Comparison of ENCODE assay signal across 9 cellular contexts in genomic region chr1:84365225-84366221, GRCh38. TPM values are rescaled to one million over a fixed set of nuclear protein-coding genes. Genes with fewer than 3 reads are reported as not detected.
DNase-seq lines count a peak whose midpoint lies in the region; ATAC-seq, FAIRE-seq and TF ChIP-seq lines count a peak whose summit lies in the region.
"Had no signal": no experiment of that assay in that cellular context is flagged by ENCODE, and none has a peak within 500 bp of the region (broad histone marks: within the 10 kb centered on the region; RNA-seq: fewer than 3 reads in every experiment).

No MANE protein-coding gene starts in this region.

- H3K27ac Mint-ChIP-seq in astrocyte (ENCODE audit: unreplicated experiment) (peak overlapping the region; percentile 59), osteocyte (ENCODE audit: unreplicated experiment) (no peak overlapping the region)

- no peak for ATAC-seq in HG02870 (IDR thresholded peaks at IDR 0.05; ENCODE audit: unreplicated experiment)

- H4K20me1 ChIP-seq in astrocyte (ENCODE audit: insufficient read depth, low read length), result no peaks in the 10 kb centered on the region

- H3K4me1 ChIP-seq in astrocyte (ENCODE audit: insufficient read depth, low read length), result peaks cover 14% of the 10 kb centered on the region
- peaks cover 5 to 11% of the 10 kb centered on the region in 2 donors for H3K4me1 ChIP-seq in mucosa of rectum (ENCODE audit: control insufficient read depth in 2 of 2, insufficient read depth in 2 of 2, low read length in 2 of 2)

- H3K36me3 Mint-ChIP-seq in astrocyte (ENCODE audit: low read depth, unreplicated experiment) (peaks cover 4% of the 10 kb centered on the region), osteocyte (ENCODE audit: unreplicated experiment) (no peaks in the 10 kb centered on the region)

- peak overlapping the region; percentile 65 for H3K4me2 ChIP-seq in astrocyte (ENCODE audit: low read length)

- FAIRE-seq in astrocyte (lab: Jason Lieb, UNC), result peak; percentile 86

- no peaks in the 10 kb centered on the region for H3K79me2 ChIP-seq in astrocyte (ENCODE audit: insufficient read depth, low read length)

- no peak overlapping the region for H3K4me3 ChIP-seq in astrocyte (ENCODE audit: insufficient read depth, low read depth, low read length)
- H3K4me3 ChIP-seq in mucosa of rectum (ENCODE audit: low read length in 2 of 2), result no peak overlapping the region

- H3K27ac ChIP-seq in astrocyte (ENCODE audit: low read depth, low read length) (peak overlapping the region; percentile 84), mucosa of rectum (ENCODE audit: low read depth in 2 of 2, low read length in 2 of 2) (peak overlapping the region; percentile 59 to 66)

- H3K27me3 Mint-ChIP-seq in astrocyte (ENCODE audit: low read depth, unreplicated experiment) (no peaks in the 10 kb centered on the region), osteocyte (ENCODE audit: unreplicated experiment) (no peaks in the 10 kb centered on the region)

- peaks cover 2% of the 10 kb centered on the region for H3K9me3 ChIP-seq in astrocyte (ENCODE audit: insufficient read depth, low read depth, low read length)
- H3K9me3 ChIP-seq in mucosa of rectum (ENCODE audit: control insufficient read depth in 2 of 2, low read length in 2 of 2), result no peaks in the 10 kb centered on the region

- peak overlapping the region; percentile 68 for H2AFZ ChIP-seq in astrocyte (ENCODE audit: low read depth, low read length)

- H3K36me3 ChIP-seq in astrocyte (ENCODE audit: insufficient read depth, low read length) (no peaks in the 10 kb centered on the region), mucosa of rectum (ENCODE audit: control insufficient read depth in 2 of 2, insufficient read depth in 2 of 2, low read length in 2 of 2) (no peaks in the 10 kb centered on the region)

- H3K4me3 Mint-ChIP-seq in astrocyte (ENCODE audit: unreplicated experiment) (no peak overlapping the region), osteocyte (ENCODE audit: unreplicated experiment) (no peak overlapping the region)

- H3K9me3 Mint-ChIP-seq in astrocyte (ENCODE audit: unreplicated experiment), result peaks cover 6% of the 10 kb centered on the region
- peaks cover 8% of the 10 kb centered on the region for H3K9me3 Mint-ChIP-seq in osteocyte (ENCODE audit: unreplicated experiment)

- H3K4me1 Mint-ChIP-seq in astrocyte (ENCODE audit: low read depth, unreplicated experiment), result peaks cover 20% of the 10 kb centered on the region
- H3K4me1 Mint-ChIP-seq in osteocyte (ENCODE audit: unreplicated experiment), result peaks cover 12% of the 10 kb centered on the region

- DNase-seq in DMS53 (lab: John Stamatoyannopoulos, UW) (peak; percentile 92), Kasumi-1 (lab: John Stamatoyannopoulos, UW) (peak; percentile 39 to 40), astrocyte (ENCODE audit: low read depth) (peak; percentile 99), osteocyte (ENCODE audit: extremely low spot score, unreplicated experiment) (no peak), activated gamma-delta T cell (lab: John Stamatoyannopoulos, UW) (no peak), occipital lobe (lab: John Stamatoyannopoulos, UW) (no peak)

- TF ChIP-seq CTCF in astrocyte (IDR thresholded peaks at IDR 0.05; ENCODE audit: insufficient read depth, low read depth, low read length), result no peak
- no peak for TF ChIP-seq CTCF in osteocyte (IDR thresholded peaks at IDR 0.05)

- H3K27me3 ChIP-seq in astrocyte (ENCODE audit: insufficient read depth, low read length) (no peaks in the 10 kb centered on the region), mucosa of rectum (ENCODE audit: control insufficient read depth in 2 of 2, insufficient read depth in 2 of 2, low read length in 2 of 2) (no peaks in the 10 kb centered on the region)

- peak overlapping the region; percentile 36 for H3K9ac ChIP-seq in astrocyte (ENCODE audit: low read length)
- H3K9ac ChIP-seq in mucosa of rectum (ENCODE audit: low read depth in 1 of 2, low read length in 2 of 2), result no peak overlapping the region

RNA-seq across cellular contexts. Expression of gene DNASE2B, which starts 32.8 kb away (rescaled TPM):
- total RNA-seq in astrocyte, result not detected in 2 replicates
- total RNA-seq in osteocyte, result not detected in 2 replicates
- 0.16 TPM for total RNA-seq in occipital lobe
- total RNA-seq: frontal cortex had no signal

Comparison
In these comparisons a context has a peak if more than half of its experiments do, and no peak if none do; other contexts are left out.
1. DNase-seq: peak in DMS53 (single experiment), Kasumi-1 (2 of 2) and astrocyte (single experiment); none in osteocyte (single experiment), activated gamma-delta T cell (single experiment) and occipital lobe (single experiment).